8 cellular contexts compared by ENCODE assay signal in the genomic region with DNA sequence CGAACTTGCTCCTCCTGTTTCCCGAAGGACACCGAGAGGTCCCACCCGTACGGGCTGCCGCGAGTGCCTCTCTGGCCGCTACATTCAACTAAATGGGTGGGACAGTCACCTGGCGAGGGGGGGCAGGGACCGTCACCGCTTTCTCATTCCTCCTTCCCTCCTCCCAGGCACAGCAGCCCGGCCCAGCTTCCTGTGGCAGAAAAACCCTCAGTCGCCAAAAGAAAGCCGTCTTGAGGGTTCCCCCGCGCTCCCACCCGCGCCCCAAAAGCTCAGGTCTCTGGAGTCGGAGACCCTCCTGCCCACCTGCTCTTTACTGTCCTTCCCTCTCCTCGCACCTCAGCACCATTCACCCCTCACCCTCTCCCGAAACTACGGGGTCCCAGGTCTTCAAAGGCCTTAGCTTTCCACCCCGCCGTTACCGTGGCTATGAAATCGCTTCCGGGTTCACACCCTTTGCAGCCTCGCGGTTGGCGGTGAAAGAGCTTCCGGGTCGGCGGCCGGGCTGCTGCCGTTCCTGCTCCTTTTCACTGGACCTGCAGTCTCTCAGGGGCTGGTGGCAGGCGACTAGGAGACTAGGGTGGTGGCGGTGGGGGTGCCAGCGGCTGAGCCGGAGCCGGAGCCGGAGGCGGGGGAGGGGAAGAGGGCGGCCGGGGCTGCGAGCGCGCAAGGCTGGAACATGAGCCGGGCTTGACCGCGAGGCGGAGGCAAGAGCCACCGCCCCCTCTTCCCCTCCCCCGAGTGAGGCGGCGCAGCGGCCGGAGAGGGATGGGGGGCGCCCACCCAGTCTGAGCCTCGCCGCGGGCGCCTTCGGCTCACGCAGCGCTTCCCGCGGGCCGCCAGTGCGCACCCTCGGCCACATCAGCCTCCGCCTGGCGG. TPM values are rescaled to one million over a fixed set of nuclear protein-coding genes. Genes with fewer than 3 reads are reported as not detected.
DNase-seq lines count a peak whose midpoint lies in the region; ATAC-seq and TF ChIP-seq lines count a peak whose summit lies in the region.

A gene with protein sequence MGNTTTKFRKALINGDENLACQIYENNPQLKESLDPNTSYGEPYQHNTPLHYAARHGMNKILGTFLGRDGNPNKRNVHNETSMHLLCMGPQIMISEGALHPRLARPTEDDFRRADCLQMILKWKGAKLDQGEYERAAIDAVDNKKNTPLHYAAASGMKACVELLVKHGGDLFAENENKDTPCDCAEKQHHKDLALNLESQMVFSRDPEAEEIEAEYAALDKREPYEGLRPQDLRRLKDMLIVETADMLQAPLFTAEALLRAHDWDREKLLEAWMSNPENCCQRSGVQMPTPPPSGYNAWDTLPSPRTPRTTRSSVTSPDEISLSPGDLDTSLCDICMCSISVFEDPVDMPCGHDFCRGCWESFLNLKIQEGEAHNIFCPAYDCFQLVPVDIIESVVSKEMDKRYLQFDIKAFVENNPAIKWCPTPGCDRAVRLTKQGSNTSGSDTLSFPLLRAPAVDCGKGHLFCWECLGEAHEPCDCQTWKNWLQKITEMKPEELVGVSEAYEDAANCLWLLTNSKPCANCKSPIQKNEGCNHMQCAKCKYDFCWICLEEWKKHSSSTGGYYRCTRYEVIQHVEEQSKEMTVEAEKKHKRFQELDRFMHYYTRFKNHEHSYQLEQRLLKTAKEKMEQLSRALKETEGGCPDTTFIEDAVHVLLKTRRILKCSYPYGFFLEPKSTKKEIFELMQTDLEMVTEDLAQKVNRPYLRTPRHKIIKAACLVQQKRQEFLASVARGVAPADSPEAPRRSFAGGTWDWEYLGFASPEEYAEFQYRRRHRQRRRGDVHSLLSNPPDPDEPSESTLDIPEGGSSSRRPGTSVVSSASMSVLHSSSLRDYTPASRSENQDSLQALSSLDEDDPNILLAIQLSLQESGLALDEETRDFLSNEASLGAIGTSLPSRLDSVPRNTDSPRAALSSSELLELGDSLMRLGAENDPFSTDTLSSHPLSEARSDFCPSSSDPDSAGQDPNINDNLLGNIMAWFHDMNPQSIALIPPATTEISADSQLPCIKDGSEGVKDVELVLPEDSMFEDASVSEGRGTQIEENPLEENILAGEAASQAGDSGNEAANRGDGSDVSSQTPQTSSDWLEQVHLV (plus strand): TSS at position 488 of the 876 bp plus-strand sequence. CDS start 49,005 bp downstream, outside the sequence.
Gene KRIT1 (minus strand): TSS at position 428 of the 876 bp plus-strand sequence. CDS start 3,779 bp downstream, outside the sequence.

- H4K20me1 ChIP-seq in OCI-LY3 (ENCODE audit: insufficient read depth, low read length): peaks cover 15% of the 10 kb centered on the region; the same call in 1 of the 2 replicates

- peaks cover 28% of the 10 kb centered on the region for H3K4me1 ChIP-seq in OCI-LY3 (ENCODE audit: low read length)
- peaks cover 23% of the 10 kb centered on the region for H3K4me1 ChIP-seq in mononuclear cell (ENCODE audit: insufficient read depth, low read length)

- no peak for TF ChIP-seq CTCF in OCI-LY3 (IDR thresholded peaks at IDR 0.05; ENCODE audit: low read depth, low read length)

- peak within 1 kb of the TSS; percentile 77 for H2AFZ ChIP-seq in OCI-LY3 (ENCODE audit: low read depth, low read length)

- H3K27me3 ChIP-seq in OCI-LY3 (ENCODE audit: low read depth, low read length): no peaks in the 10 kb centered on the region
- no peaks in the 10 kb centered on the region for H3K27me3 ChIP-seq in mononuclear cell (ENCODE audit: insufficient read depth, low read length)

- H3K79me2 ChIP-seq in OCI-LY3 (ENCODE audit: low read length): peaks cover 69% of the 10 kb centered on the region

- H3K9ac ChIP-seq in OCI-LY3 (ENCODE audit: low read length): peak within 1 kb of the TSS; percentile 83

- peak within 1 kb of the TSS; percentile 70 for H3K27ac ChIP-seq in OCI-LY3 (ENCODE audit: low read length)

- H3K9me3 ChIP-seq in OCI-LY3 (ENCODE audit: insufficient read depth, low read length) (no peaks in the 10 kb centered on the region), mononuclear cell (ENCODE audit: low read depth, low read length) (no peaks in the 10 kb centered on the region)

- ATAC-seq in GM21515 (IDR thresholded peaks at IDR 0.05; ENCODE audit: unreplicated experiment): peak; percentile 78

- peaks cover 7% of the 10 kb centered on the region for H3K36me3 ChIP-seq in OCI-LY3 (replicated peaks; ENCODE audit: low read depth, low read length)

- peak; percentile 95 for DNase-seq in DMS 273 (lab: John Stamatoyannopoulos, UW; ENCODE audit: unreplicated experiment)
- peak; percentile 84 for DNase-seq in HuH-7 (ENCODE audit: low spot score)
- peak; percentile 73 for DNase-seq in activated T-cell treated with anti-CD3 and anti-CD28 coated beads for 1 hour (ENCODE audit: low read depth)
- DNase-seq in epidermal melanocyte (ENCODE audit: insufficient read length, low spot score): peak; percentile 46
- DNase-seq in stimulated activated CD8-positive, alpha-beta memory T cell treated with anti-CD3 and anti-CD28 coated beads, Interleukin-4, amount 100 ng/mL, for 4 hours (ENCODE audit: low read depth in 2 of 2, low spot score in 1 of 2): peak; percentile 74 to 78

- H3K4me3 ChIP-seq in OCI-LY3 (ENCODE audit: low read length): peak within 1 kb of the TSS; percentile 97
- H3K4me3 ChIP-seq in mononuclear cell (ENCODE audit: low read length): peak within 1 kb of the TSS; percentile 69

- H3K4me2 ChIP-seq in OCI-LY3 (ENCODE audit: low read length): peak within 1 kb of the TSS; percentile 90

RNA-seq across cellular contexts. Expression of the first gene that starts in this region (rescaled TPM):
- total RNA-seq in mononuclear cell: 110 TPM

RNA-seq across cellular contexts. Expression of gene KRIT1, which starts in this region (rescaled TPM):
- 33.3 TPM for total RNA-seq in mononuclear cell

Comparison
In these comparisons a context has a peak if more than half of its experiments do, and no peak if none do; other contexts are left out.
1. Peak in every context shown above with its lines: DNase-seq, ATAC-seq, H3K4me3 ChIP-seq and H3K27ac ChIP-seq.